ENCODE assay signal across 1 cellular context in genomic region chr20:33664085-33664761, GRCh38.
TF ChIP-seq lines count a peak whose summit lies in the region.

No MANE protein-coding gene starts in this region.

TF ChIP-seq in SK-N-SH, 30 proteins besides CTCF, POLR2A, EP300 and RAD21 (continued from another document):
- TF ChIP-seq PBX3 (IDR thresholded peaks at IDR 0.05) = no peak
